Comparison of ENCODE assay signal across 9 cellular contexts in the genomic region with DNA sequence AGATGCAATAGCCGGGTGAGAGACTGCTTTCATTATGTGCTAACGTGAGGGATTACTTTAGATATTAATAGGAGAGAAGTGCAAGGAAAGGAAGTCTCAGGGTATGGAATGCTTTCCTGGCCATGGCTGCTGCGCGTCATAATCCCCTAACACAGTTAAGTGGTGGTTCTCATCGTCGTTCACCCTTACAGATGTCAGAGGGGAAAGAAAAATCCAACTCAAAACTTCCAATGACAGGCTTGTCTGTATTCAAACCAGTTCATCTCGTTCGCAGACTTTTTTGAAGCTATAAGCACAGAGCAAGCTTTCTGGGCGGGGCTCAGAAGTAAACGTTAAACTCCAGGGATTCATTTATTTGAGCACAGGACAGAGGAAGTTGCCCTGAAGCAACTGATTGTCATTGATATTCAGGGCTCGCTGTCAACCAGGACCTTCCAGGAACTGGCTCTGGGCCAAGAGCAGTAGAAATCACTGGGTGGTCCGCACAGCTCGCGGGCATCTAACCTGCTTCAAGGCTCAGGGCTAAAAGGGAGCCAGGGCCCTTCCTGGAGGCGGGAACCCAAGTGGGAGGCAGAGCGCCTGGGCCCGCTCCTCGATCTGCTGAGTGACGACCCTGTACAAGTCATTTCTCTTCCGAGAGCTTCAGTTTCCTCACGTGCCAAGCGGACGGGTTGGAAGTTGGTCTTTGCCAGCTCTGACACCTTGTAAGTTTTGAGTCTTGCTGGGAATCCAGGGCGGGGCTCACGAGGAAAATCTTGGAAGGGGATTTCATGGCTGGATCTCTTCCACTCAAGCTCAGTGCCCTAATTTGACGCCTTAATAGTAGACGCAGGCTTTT. TPM values are rescaled to one million over a fixed set of nuclear protein-coding genes. Genes with fewer than 3 reads are reported as not detected.
DNase-seq lines count a peak whose midpoint lies in the region; ATAC-seq, FAIRE-seq and TF ChIP-seq lines count a peak whose summit lies in the region.
"Had no signal": no experiment of that assay in that cellular context is flagged by ENCODE, and none has a peak within 500 bp of the region (broad histone marks: within the 10 kb centered on the region; RNA-seq: fewer than 3 reads in every experiment).

No MANE protein-coding gene starts in this region.

- H3K4me3 ChIP-seq in NT2/D1 (ENCODE audit: insufficient read length, low read depth) (peak overlapping the region; percentile 57), kidney (ENCODE audit: low read length in 2 of 2) (peak overlapping the region; percentile 84 to 92)

- H3K36me3 ChIP-seq in NT2/D1 (ENCODE audit: insufficient read depth, insufficient read length, low read length): no peaks in the 10 kb centered on the region
- H3K36me3 ChIP-seq in kidney (ENCODE audit: control insufficient read depth in 1 of 2, insufficient read depth in 2 of 2, low read length in 2 of 2): no peaks in the 10 kb centered on the region

- no peak for TF ChIP-seq POLR2A in GM12892 (IDR thresholded peaks at IDR 0.05; ENCODE audit: low read depth, low read length)

- no peaks in the 10 kb centered on the region for H3K9me3 Mint-ChIP-seq in central memory CD8-positive, alpha-beta T cell
- peaks cover 0 to 14% of the 10 kb centered on the region in 2 donors for H3K9me3 Mint-ChIP-seq in stimulated activated naive CD8-positive, alpha-beta T cell treated with anti-CD3 and anti-CD28 coated beads, Interleukin-15, amount 100 ng/mL, for 72 hours

- H3K4me1 ChIP-seq in NT2/D1 (ENCODE audit: insufficient read depth, insufficient read length) (peaks cover 4% of the 10 kb centered on the region), kidney (ENCODE audit: control insufficient read depth in 1 of 2, insufficient read depth in 1 of 2, low read depth in 1 of 2, low read length in 2 of 2) (peaks cover 16 to 22% of the 10 kb centered on the region in 2 donors)

- H3K4me3 Mint-ChIP-seq in central memory CD8-positive, alpha-beta T cell: peak overlapping the region; percentile 87
- H3K4me3 Mint-ChIP-seq in stimulated activated naive CD8-positive, alpha-beta T cell treated with anti-CD3 and anti-CD28 coated beads, Interleukin-15, amount 100 ng/mL, for 72 hours: peak overlapping the region; percentile 89 to 91

- H3K27me3 Mint-ChIP-seq in central memory CD8-positive, alpha-beta T cell: no peaks in the 10 kb centered on the region
- H3K27me3 Mint-ChIP-seq in stimulated activated naive CD8-positive, alpha-beta T cell treated with anti-CD3 and anti-CD28 coated beads, Interleukin-15, amount 100 ng/mL, for 72 hours: peaks cover 7% of the 10 kb centered on the region

- H3K9ac ChIP-seq in NT2/D1 (ENCODE audit: insufficient read length, low read depth) (peak overlapping the region; percentile 70), kidney (ENCODE audit: low read length in 2 of 2) (peak overlapping the region; percentile 86 to 93)

- peak overlapping the region; percentile 95 for H3K27ac Mint-ChIP-seq in central memory CD8-positive, alpha-beta T cell (ENCODE audit: low read depth)
- H3K27ac Mint-ChIP-seq in stimulated activated naive CD8-positive, alpha-beta T cell treated with anti-CD3 and anti-CD28 coated beads, Interleukin-15, amount 100 ng/mL, for 72 hours: peak overlapping the region in 1 of 2 donors; percentile 87

- H3K9me3 ChIP-seq in NT2/D1 (ENCODE audit: insufficient read depth, low read length) (no peaks in the 10 kb centered on the region), kidney (ENCODE audit: control insufficient read depth in 1 of 2, low read length in 2 of 2) (no peaks in the 10 kb centered on the region)

- H3K36me3 Mint-ChIP-seq in central memory CD8-positive, alpha-beta T cell (ENCODE audit: insufficient read depth): peaks cover 6% of the 10 kb centered on the region

- intact Hi-C loops in kidney (cut with DNase I): no loop called here

- H3K27ac ChIP-seq in kidney (ENCODE audit: low read depth in 2 of 2, low read length in 2 of 2): peak overlapping the region; percentile 94 to 96

- no peak for ATAC-seq in central memory CD8-positive, alpha-beta T cell (replicated peaks; ENCODE audit: extremely low read depth, poor library complexity, severe bottlenecking)
- ATAC-seq in stimulated activated naive CD8-positive, alpha-beta T cell treated with anti-CD3 and anti-CD28 coated beads, Interleukin-15, amount 100 ng/mL, for 72 hours: no peak

- no peak for TF ChIP-seq CTCF in kidney (IDR thresholded peaks at IDR 0.05; ENCODE audit: borderline replicate concordance, extremely low read depth, insufficient read depth)

- no peak for FAIRE-seq in kidney (lab: Jason Lieb, UNC)
- no peak for FAIRE-seq in GM12892 (lab: Jason Lieb, UNC)
- FAIRE-seq: frontal cortex had no signal

- peaks cover 54% of the 10 kb centered on the region for H3K4me1 Mint-ChIP-seq in central memory CD8-positive, alpha-beta T cell
- peaks cover 59% of the 10 kb centered on the region for H3K4me1 Mint-ChIP-seq in stimulated activated naive CD8-positive, alpha-beta T cell treated with anti-CD3 and anti-CD28 coated beads, Interleukin-15, amount 100 ng/mL, for 72 hours

- no peaks in the 10 kb centered on the region for H3K27me3 ChIP-seq in NT2/D1 (ENCODE audit: insufficient read depth, insufficient read length)

- DNase-seq in SIG-M5 treated with dmso at 0.1 percent for 504 hours (lab: John Stamatoyannopoulos, UW; ENCODE audit: unreplicated experiment) (peak; percentile 69), SIG-M5 (lab: John Stamatoyannopoulos, UW) (no peak), NT2/D1 (ENCODE audit: low read depth, low spot score) (peak; percentile 76), kidney (peak; percentile 82), GM12892 (ENCODE audit: insufficient read length) (no peak), inferior parietal cortex (ENCODE audit: extremely low spot score) (no peak)
- DNase-seq in central memory CD8-positive, alpha-beta T cell (ENCODE audit: low spot score in 2 of 2): no peak
- DNase-seq in stimulated activated naive CD8-positive, alpha-beta T cell treated with anti-CD3 and anti-CD28 coated beads, Interleukin-15, amount 100 ng/mL, for 72 hours: peak in 1 of 2 donors; percentile 27

RNA-seq across cellular contexts. Expression of gene LPP, which starts 1.1 kb away (rescaled TPM):
- 233 TPM for total RNA-seq in kidney
- 6.7 TPM for polyA plus RNA-seq in kidney (ENCODE audit: insufficient read depth, low read depth, low replicate concordance)
- 0.02 TPM for polyA plus RNA-seq in GM12892 (2012; ENCODE audit: missing spikeins)

Comparison
In these comparisons a context has a peak if more than half of its experiments do, and no peak if none do; other contexts are left out.
1. DNase-seq: peak in SIG-M5 treated with dmso at 0.1 percent for 504 hours (single experiment), NT2/D1 (single experiment) and kidney (single experiment); none in SIG-M5 (single experiment), central memory CD8-positive, alpha-beta T cell (0 of 2), GM12892 (single experiment) and inferior parietal cortex (single experiment).